In the genomic region with DNA sequence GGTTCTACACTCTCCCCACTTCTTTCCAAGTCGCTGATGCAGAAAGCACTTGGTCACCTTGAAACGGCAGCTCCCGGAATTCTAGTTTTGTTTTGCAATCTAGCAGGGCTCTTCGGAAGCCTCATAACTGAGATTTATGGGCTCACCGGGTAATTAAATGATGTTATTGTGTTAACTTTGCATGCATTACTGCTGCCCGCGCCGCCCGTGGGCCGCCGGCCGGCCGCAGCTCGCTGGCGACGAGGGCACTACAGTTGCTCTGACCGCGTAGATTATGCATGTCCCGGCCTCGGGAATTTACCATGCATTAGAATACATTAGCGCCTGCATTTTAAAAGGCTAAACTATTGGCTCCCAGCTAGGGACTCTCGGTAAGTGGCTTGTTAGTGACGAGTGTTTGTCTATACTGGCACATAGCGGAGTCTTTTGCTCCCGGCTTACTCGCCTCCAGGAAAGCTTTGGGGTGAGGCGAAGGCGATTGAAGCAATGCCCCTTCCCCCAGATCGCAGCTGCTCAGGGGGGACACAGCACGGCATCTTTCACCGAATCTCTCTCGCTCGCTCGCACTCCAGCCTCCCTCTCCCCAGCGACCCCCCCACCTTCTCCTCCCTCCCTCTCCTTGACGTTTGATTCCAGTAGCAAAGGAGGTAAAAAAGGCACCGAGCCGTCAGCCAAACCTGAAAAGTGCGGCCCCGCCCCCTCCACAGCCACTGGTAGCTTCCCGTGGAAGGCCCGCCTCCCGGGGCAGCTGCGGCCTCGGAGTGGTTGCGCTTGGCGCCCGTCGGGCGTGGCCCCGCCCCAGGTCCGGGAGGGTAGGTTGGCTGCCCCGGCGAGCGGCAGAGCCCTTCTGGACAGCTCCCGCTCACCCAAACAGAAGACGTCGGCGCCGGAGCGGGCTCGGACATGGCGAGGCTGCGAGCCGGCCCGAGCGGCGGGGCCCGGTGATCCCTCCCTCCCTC, we compare ENCODE assay signal across 9 cellular contexts. TPM values are rescaled to one million over a fixed set of nuclear protein-coding genes. Genes with fewer than 3 reads are reported as not detected.
DNase-seq lines count a peak whose midpoint lies in the region; ATAC-seq, FAIRE-seq and TF ChIP-seq lines count a peak whose summit lies in the region.
"Had no signal": no experiment of that assay in that cellular context is flagged by ENCODE, and none has a peak within 500 bp of the region (broad histone marks: within the 10 kb centered on the region; RNA-seq: fewer than 3 reads in every experiment).

A gene (plus strand): TSS at position 839 of the 959 bp plus-strand sequence. CDS start 343 bp downstream, outside the sequence.

- H3K4me3 ChIP-seq in HL-60 (replicated peaks; ENCODE audit: insufficient read depth, low read length), result 0 out of 2 replicates have a peak within 1 kb of the TSS, but pooled peaks have one; percentile 16
- H3K4me3 ChIP-seq in endothelial cell of umbilical vein (replicated peaks in 1 of 3; ENCODE audit: insufficient read depth in 1 of 3, low read depth in 1 of 3, low read length in 3 of 3), result peak within 1 kb of the TSS; percentile 31 to 58 (median 46)
- peak within 1 kb of the TSS; percentile 52 for H3K4me3 ChIP-seq in mesodermal cell (ENCODE audit: extremely low read depth, insufficient read depth, low read length, poor library complexity, severe bottlenecking)

- intact Hi-C loops in endothelial cell of umbilical vein (cut with micrococcal nuclease), result loop anchor here (1.0 to 5.0 kb wide), 2 partner anchors 83 to 797 kb away; a partner anchor contains a TSS

- H4K20me1 ChIP-seq in endothelial cell of umbilical vein (replicated peaks; ENCODE audit: control insufficient read depth, extremely low read depth, insufficient read depth, low read length), result no peaks in the 10 kb centered on the region

- no peak for TF ChIP-seq CTCF in HL-60 (IDR thresholded peaks at IDR 0.05; ENCODE audit: insufficient read depth, low read length)
- TF ChIP-seq CTCF in endothelial cell of umbilical vein (IDR thresholded peaks at IDR 0.05; ENCODE audit: extremely low read depth in 1 of 2, insufficient read depth in 1 of 2, low read depth in 1 of 2, low read length in 2 of 2), result no peak

- H3K27me3 ChIP-seq in HL-60 (ENCODE audit: insufficient read depth, poor library complexity, severe bottlenecking), result peaks cover 92% of the 10 kb centered on the region
- H3K27me3 ChIP-seq in endothelial cell of umbilical vein (ENCODE audit: control insufficient read depth in 2 of 2, insufficient read depth in 2 of 2, low read length in 2 of 2), result peaks cover 87 to 92% of the 10 kb centered on the region in 2 experiments

- BruUV-seq in endothelial cell of umbilical vein (replicated peaks; lab: Mats Ljungman, UMichigan), result no TSS peak

- H3K4me1 ChIP-seq in endothelial cell of umbilical vein (ENCODE audit: control insufficient read depth, extremely low read depth, insufficient read depth, low read length), result peaks cover 18% of the 10 kb centered on the region
- H3K4me1 ChIP-seq in mesodermal cell (ENCODE audit: control insufficient read depth, insufficient read depth, low read length, poor library complexity, severe bottlenecking), result peaks cover 27% of the 10 kb centered on the region

- CTCF ChIA-PET in endothelial cell of umbilical vein (lab: Charles Lee), result interaction anchor here (0.6 to 1.7 kb wide), 8 partner anchors 9 to 687 kb away, joined by 3 to 11 read pairs (median 3); no protein-coding TSS in a partner anchor

- H3K9me3 ChIP-seq in endothelial cell of umbilical vein (replicated peaks; ENCODE audit: control insufficient read depth, insufficient read depth, low read length), result no peaks in the 10 kb centered on the region
- H3K9me3 ChIP-seq in mesodermal cell (ENCODE audit: control insufficient read depth, low read length), result no peaks in the 10 kb centered on the region

- 0% methylated on average over 39 to 49 of the region's 69 CpGs for WGBS in mesodermal cell (ENCODE audit: insufficient coverage in 2 of 2), 2 experiments

- peak within 1 kb of the TSS; percentile 79 for H3K4me2 ChIP-seq in endothelial cell of umbilical vein (ENCODE audit: insufficient read depth, low read length)

- no peaks in the 10 kb centered on the region for H3K79me2 ChIP-seq in endothelial cell of umbilical vein (ENCODE audit: control insufficient read depth, insufficient read depth, low read length)

- POLR2A ChIA-PET in endothelial cell of umbilical vein (lab: Charles Lee), result interaction anchor here (0.6 kb wide), 1 partner anchor 1356 kb away, joined by 8 read pairs; no protein-coding TSS in a partner anchor

- H3K9ac ChIP-seq in endothelial cell of umbilical vein (replicated peaks; ENCODE audit: extremely low read depth, insufficient read depth, low read length), result no peak within 1 kb of the TSS

- H3K9me1 ChIP-seq in endothelial cell of umbilical vein (replicated peaks; ENCODE audit: control insufficient read depth, extremely low read depth, insufficient read depth, low read length), result no peaks in the 10 kb centered on the region

- H2AFZ ChIP-seq in endothelial cell of umbilical vein (ENCODE audit: low read depth, low read length), result peak within 1 kb of the TSS; percentile 74

- H3K36me3 ChIP-seq in endothelial cell of umbilical vein (ENCODE audit: control insufficient read depth in 2 of 2, extremely low read depth in 1 of 2, insufficient read depth in 2 of 2, low read length in 2 of 2) (no peaks in the 10 kb centered on the region), mesodermal cell (ENCODE audit: control insufficient read depth, insufficient read depth, low read length) (no peaks in the 10 kb centered on the region)

- H3K27ac ChIP-seq in HL-60 (replicated peaks), result no peak within 1 kb of the TSS
- H3K27ac ChIP-seq in endothelial cell of umbilical vein (ENCODE audit: insufficient read depth, low read depth, low read length), result no peak within 1 kb of the TSS
- H3K27ac ChIP-seq in mesodermal cell (ENCODE audit: low read depth, low read length, severe bottlenecking), result no peak within 1 kb of the TSS

- FAIRE-seq in endothelial cell of umbilical vein (lab: Jason Lieb, UNC), result peak; percentile 94

- DNase-seq in HL-60 (ENCODE audit: low read depth in 1 of 2, low spot score in 1 of 2), result peak; percentile 31 to 70
- DNase-seq in NOMO-1 (lab: John Stamatoyannopoulos, UW; ENCODE audit: unreplicated experiment in 2 of 2), result peak; percentile 90 to 96
- DNase-seq in activated CD8-positive, alpha-beta memory T cell treated with anti-CD3 and anti-CD28 coated beads, Interleukin-2, amount 50 U/mL, for 4 hours, result peak; percentile 54
- peak; percentile 91 for DNase-seq in endothelial cell of umbilical vein (ENCODE audit: low read depth, low spot score)
- peak; percentile 20 for DNase-seq in stimulated activated CD8-positive, alpha-beta memory T cell treated with anti-CD3 and anti-CD28 coated beads, Interleukin-15, amount 100 ng/mL, for 1 hour (ENCODE audit: low read depth)

- dilution Hi-C loops in endothelial cell of umbilical vein (cut with MboI; ENCODE audit: extremely low pct_ligation_motif_present, low sequenced_read_pairs), result no loop called here

- ATAC-seq in GM18517 (IDR thresholded peaks at IDR 0.05; ENCODE audit: unreplicated experiment) (peak; percentile 59), HG03442 (IDR thresholded peaks at IDR 0.05; ENCODE audit: unreplicated experiment) (no peak)

- TF ChIP-seq POLR2A in endothelial cell of umbilical vein (IDR thresholded peaks at IDR 0.05; ENCODE audit: low read depth, low read length), result no peak

TF ChIP-seq in endothelial cell of umbilical vein, 7 proteins besides CTCF, POLR2A, EP300 and RAD21:
- TF ChIP-seq JUN (IDR thresholded peaks at IDR 0.05; ENCODE audit: borderline replicate concordance, insufficient read depth, insufficient read length, low read depth) (no peak), EZH2 (IDR thresholded peaks at IDR 0.05; ENCODE audit: borderline replicate concordance, low read depth, low read length, severe bottlenecking) (peak; percentile 78)

RNA-seq across cellular contexts. Expression of the gene that starts here (rescaled TPM):
- total RNA-seq in endothelial cell of umbilical vein, result 0.05 and 0.62 TPM in 2 replicates
- under 0.01 and 0.01 TPM in 2 replicates for polyA plus RNA-seq in endothelial cell of umbilical vein
- 0.01 TPM in 2 replicates for polyA plus RNA-seq in endothelial cell of umbilical vein (2011; cell fraction: cytosol; rRNA removed)
- 0.45 and 0.50 TPM in 2 replicates for polyA plus RNA-seq in endothelial cell of umbilical vein (2011; cell fraction: nucleus; rRNA removed)
- 0.03 and 0.20 TPM in 2 replicates for polyA plus RNA-seq in endothelial cell of umbilical vein (2012)
- polyA minus RNA-seq in endothelial cell of umbilical vein, result 0.04 and 0.07 TPM in 2 replicates
- polyA minus RNA-seq in endothelial cell of umbilical vein (2011; cell fraction: cytosol; rRNA and poly(A)+ RNA removed), result 11.1 TPM
- polyA minus RNA-seq in endothelial cell of umbilical vein (2011; cell fraction: nucleus; rRNA and poly(A)+ RNA removed), result 0.05 and 0.10 TPM in 2 replicates
- polyA plus RNA-seq in mesodermal cell (2013, experiment 1 of 2), result 0.52 TPM
- polyA plus RNA-seq in mesodermal cell (2013, experiment 2 of 2), result 0.20 TPM
- total RNA-seq: subcutaneous adipose tissue had no signal

Comparison
In these comparisons a context has a peak if more than half of its experiments do, and no peak if none do; other contexts are left out.
1. DNase-seq: peak in every context shown above with its lines; median percentile 93 in NOMO-1; 91 in endothelial cell of umbilical vein; 54 in activated CD8-positive, alpha-beta memory T cell treated with anti-CD3 and anti-CD28 coated beads, Interleukin-2, amount 50 U/mL, for 4 hours; 50 in HL-60; 20 in stimulated activated CD8-positive, alpha-beta memory T cell treated with anti-CD3 and anti-CD28 coated beads, Interleukin-15, amount 100 ng/mL, for 1 hour.